1 cellular context compared by ENCODE assay signal in genomic region chr17:57772774-57773173, GRCh38.
TF ChIP-seq lines count a peak whose summit lies in the region.

No MANE protein-coding gene starts in this region.

TF ChIP-seq in WTC11, 78 proteins besides CTCF, POLR2A, EP300 and RAD21 (continued from another document):
- TF ChIP-seq, protein P1, sequence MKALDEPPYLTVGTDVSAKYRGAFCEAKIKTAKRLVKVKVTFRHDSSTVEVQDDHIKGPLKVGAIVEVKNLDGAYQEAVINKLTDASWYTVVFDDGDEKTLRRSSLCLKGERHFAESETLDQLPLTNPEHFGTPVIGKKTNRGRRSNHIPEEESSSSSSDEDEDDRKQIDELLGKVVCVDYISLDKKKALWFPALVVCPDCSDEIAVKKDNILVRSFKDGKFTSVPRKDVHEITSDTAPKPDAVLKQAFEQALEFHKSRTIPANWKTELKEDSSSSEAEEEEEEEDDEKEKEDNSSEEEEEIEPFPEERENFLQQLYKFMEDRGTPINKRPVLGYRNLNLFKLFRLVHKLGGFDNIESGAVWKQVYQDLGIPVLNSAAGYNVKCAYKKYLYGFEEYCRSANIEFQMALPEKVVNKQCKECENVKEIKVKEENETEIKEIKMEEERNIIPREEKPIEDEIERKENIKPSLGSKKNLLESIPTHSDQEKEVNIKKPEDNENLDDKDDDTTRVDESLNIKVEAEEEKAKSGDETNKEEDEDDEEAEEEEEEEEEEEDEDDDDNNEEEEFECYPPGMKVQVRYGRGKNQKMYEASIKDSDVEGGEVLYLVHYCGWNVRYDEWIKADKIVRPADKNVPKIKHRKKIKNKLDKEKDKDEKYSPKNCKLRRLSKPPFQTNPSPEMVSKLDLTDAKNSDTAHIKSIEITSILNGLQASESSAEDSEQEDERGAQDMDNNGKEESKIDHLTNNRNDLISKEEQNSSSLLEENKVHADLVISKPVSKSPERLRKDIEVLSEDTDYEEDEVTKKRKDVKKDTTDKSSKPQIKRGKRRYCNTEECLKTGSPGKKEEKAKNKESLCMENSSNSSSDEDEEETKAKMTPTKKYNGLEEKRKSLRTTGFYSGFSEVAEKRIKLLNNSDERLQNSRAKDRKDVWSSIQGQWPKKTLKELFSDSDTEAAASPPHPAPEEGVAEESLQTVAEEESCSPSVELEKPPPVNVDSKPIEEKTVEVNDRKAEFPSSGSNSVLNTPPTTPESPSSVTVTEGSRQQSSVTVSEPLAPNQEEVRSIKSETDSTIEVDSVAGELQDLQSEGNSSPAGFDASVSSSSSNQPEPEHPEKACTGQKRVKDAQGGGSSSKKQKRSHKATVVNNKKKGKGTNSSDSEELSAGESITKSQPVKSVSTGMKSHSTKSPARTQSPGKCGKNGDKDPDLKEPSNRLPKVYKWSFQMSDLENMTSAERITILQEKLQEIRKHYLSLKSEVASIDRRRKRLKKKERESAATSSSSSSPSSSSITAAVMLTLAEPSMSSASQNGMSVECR (CRISPR knock-in tag; IDR thresholded peaks at IDR 0.05; ENCODE audit: borderline replicate concordance), result no peak
- no peak for TF ChIP-seq RORB (CRISPR knock-in tag; IDR thresholded peaks at IDR 0.05)
- TF ChIP-seq ZNF219 (CRISPR knock-in tag; IDR thresholded peaks at IDR 0.05; ENCODE audit: borderline replicate concordance), result no peak
- TF ChIP-seq CBFB (CRISPR knock-in tag; IDR thresholded peaks at IDR 0.05; ENCODE audit: low read depth), result no peak
TF ChIP-seq in WTC11: peak in this region for 0.
